1 cellular context compared by ENCODE assay signal in genomic region chr14:103563089-103563620, GRCh38.
A peak's percentile ranks its signal among the peaks of the same experiment; 100 is the strongest.
TF ChIP-seq lines count a peak whose summit lies in the region.

No MANE protein-coding gene starts in this region.

TF ChIP-seq in HepG2, 621 proteins besides CTCF, POLR2A, EP300 and RAD21 (continues in another document):
- TF ChIP-seq ZNF550 (CRISPR knock-in tag; IDR thresholded peaks at IDR 0.05; ENCODE audit: borderline replicate concordance) (0 out of 2 replicates have a peak, but pooled peaks have one; percentile 61), ZNF660 (CRISPR knock-in tag; IDR thresholded peaks at IDR 0.05; ENCODE audit: borderline replicate concordance, low read depth) (no peak), ZNF138 (CRISPR knock-in tag; IDR thresholded peaks at IDR 0.05; ENCODE audit: low read depth) (0 out of 2 replicates have a peak, but pooled peaks have one; percentile 24), FLYWCH1 (CRISPR knock-in tag; IDR thresholded peaks at IDR 0.05) (no peak), ZNF781 (CRISPR knock-in tag; IDR thresholded peaks at IDR 0.05; ENCODE audit: borderline replicate concordance, not compliant biosample characterization) (no peak), ZNF18 (CRISPR knock-in tag; IDR thresholded peaks at IDR 0.05; ENCODE audit: insufficient replicate concordance) (no peak), ETV5 (CRISPR knock-in tag; IDR thresholded peaks at IDR 0.05; ENCODE audit: borderline replicate concordance) (peak; percentile 79), TOE1 (CRISPR knock-in tag; IDR thresholded peaks at IDR 0.05) (no peak), ZNF772 (CRISPR knock-in tag; IDR thresholded peaks at IDR 0.05) (no peak), ZNF451 (CRISPR knock-in tag; IDR thresholded peaks at IDR 0.05) (no peak), ZNF652 (CRISPR knock-in tag; IDR thresholded peaks at IDR 0.05; ENCODE audit: borderline replicate concordance, low read depth) (no peak), MEIS2 (CRISPR knock-in tag; IDR thresholded peaks at IDR 0.05) (no peak), STAT5B (CRISPR knock-in tag; IDR thresholded peaks at IDR 0.05) (no peak), KLF12 (CRISPR knock-in tag; IDR thresholded peaks at IDR 0.05; ENCODE audit: borderline replicate concordance) (no peak), SOX6 (IDR thresholded peaks at IDR 0.05) (no peak), SOX6 (CRISPR knock-in tag; IDR thresholded peaks at IDR 0.05) (0 out of 2 replicates have a peak, but pooled peaks have one; percentile 18), ATRX (CRISPR knock-in tag; IDR thresholded peaks at IDR 0.05; ENCODE audit: borderline replicate concordance) (no peak), ARNT (IDR thresholded peaks at IDR 0.05) (no peak), TBP (CRISPR knock-in tag; IDR thresholded peaks at IDR 0.05) (no peak), ZNF383 (CRISPR knock-in tag; IDR thresholded peaks at IDR 0.05; ENCODE audit: borderline replicate concordance) (no peak), ZNF776 (CRISPR knock-in tag; IDR thresholded peaks at IDR 0.05) (no peak), BRF2 (CRISPR knock-in tag; IDR thresholded peaks at IDR 0.05) (no peak), ZNF891 (CRISPR knock-in tag; IDR thresholded peaks at IDR 0.05) (no peak), NCOA2 (CRISPR knock-in tag; IDR thresholded peaks at IDR 0.05) (no peak), ZNF350 (CRISPR knock-in tag; IDR thresholded peaks at IDR 0.05; ENCODE audit: borderline replicate concordance, low read depth) (no peak), ZNF431 (CRISPR knock-in tag; IDR thresholded peaks at IDR 0.05; ENCODE audit: borderline replicate concordance, low read depth) (no peak), RFXANK (CRISPR knock-in tag; IDR thresholded peaks at IDR 0.05) (no peak), XBP1 (CRISPR knock-in tag; IDR thresholded peaks at IDR 0.05) (no peak), ELF1 (CRISPR knock-in tag; IDR thresholded peaks at IDR 0.05) (no peak; the same call in 1 of the 2 replicates), ZSCAN22 (CRISPR knock-in tag; IDR thresholded peaks at IDR 0.05) (no peak), ATF2 (CRISPR knock-in tag; IDR thresholded peaks at IDR 0.05) (no peak), ZNF280B (CRISPR knock-in tag; IDR thresholded peaks at IDR 0.05; ENCODE audit: borderline replicate concordance) (peak; percentile 58; the same call in 1 of the 2 replicates), GTF3A (CRISPR knock-in tag; conservative IDR thresholded peaks at IDR 0.05) (no peak), NR3C1 (CRISPR knock-in tag; IDR thresholded peaks at IDR 0.05) (no peak), SOX5 (CRISPR knock-in tag; IDR thresholded peaks at IDR 0.05; ENCODE audit: borderline replicate concordance) (peak; percentile 20; the same call in 1 of the 2 replicates), ZNF607 (CRISPR knock-in tag; IDR thresholded peaks at IDR 0.05; ENCODE audit: borderline replicate concordance) (no peak), CHD2 (IDR thresholded peaks at IDR 0.05; ENCODE audit: low read depth, low read length) (no peak), ZBTB14 (CRISPR knock-in tag; IDR thresholded peaks at IDR 0.05) (no peak), ZNF724P (CRISPR knock-in tag; IDR thresholded peaks at IDR 0.05; ENCODE audit: borderline replicate concordance) (no peak), REL (CRISPR knock-in tag; conservative IDR thresholded peaks at IDR 0.05) (peak; percentile 55; the same call in 1 of the 2 replicates), ZMAT3 (CRISPR knock-in tag; conservative IDR thresholded peaks at IDR 0.05) (0 out of 2 replicates have a peak, but pooled peaks have one; percentile 42), HNRNPUL1 (IDR thresholded peaks at IDR 0.05; ENCODE audit: low read depth, low read length) (no peak), ZNF460 (CRISPR knock-in tag; IDR thresholded peaks at IDR 0.05; ENCODE audit: borderline replicate concordance) (no peak), HNRNPH1 (optimal IDR thresholded peaks at IDR 0.05; ENCODE audit: low read depth, low read length) (no peak), ZNF547 (CRISPR knock-in tag; IDR thresholded peaks at IDR 0.05) (peak; percentile 10; the same call in 1 of the 2 replicates), NFIB (CRISPR knock-in tag; IDR thresholded peaks at IDR 0.05; ENCODE audit: borderline replicate concordance) (no peak), ZNF10 (CRISPR knock-in tag; IDR thresholded peaks at IDR 0.05; ENCODE audit: borderline replicate concordance, low read depth) (no peak), HHEX (CRISPR knock-in tag; IDR thresholded peaks at IDR 0.05) (no peak), ZIK1 (CRISPR knock-in tag; IDR thresholded peaks at IDR 0.05; ENCODE audit: borderline replicate concordance, low read depth) (no peak), HCFC1 (IDR thresholded peaks at IDR 0.05; ENCODE audit: low read depth, low read length) (no peak), ZNF34 (CRISPR knock-in tag; IDR thresholded peaks at IDR 0.05; ENCODE audit: borderline replicate concordance) (no peak), YEATS2 (CRISPR knock-in tag; IDR thresholded peaks at IDR 0.05; ENCODE audit: borderline replicate concordance) (no peak), BCL6 (CRISPR knock-in tag; IDR thresholded peaks at IDR 0.05) (0 out of 2 replicates have a peak, but pooled peaks have one; percentile 12), ZKSCAN5 (CRISPR knock-in tag; IDR thresholded peaks at IDR 0.05) (no peak), ZNF782 (CRISPR knock-in tag; IDR thresholded peaks at IDR 0.05; ENCODE audit: borderline replicate concordance) (0 out of 2 replicates have a peak, but pooled peaks have one; percentile 51), NBN (conservative IDR thresholded peaks at IDR 0.05) (no peak)
- TF ChIP-seq, protein P1, sequence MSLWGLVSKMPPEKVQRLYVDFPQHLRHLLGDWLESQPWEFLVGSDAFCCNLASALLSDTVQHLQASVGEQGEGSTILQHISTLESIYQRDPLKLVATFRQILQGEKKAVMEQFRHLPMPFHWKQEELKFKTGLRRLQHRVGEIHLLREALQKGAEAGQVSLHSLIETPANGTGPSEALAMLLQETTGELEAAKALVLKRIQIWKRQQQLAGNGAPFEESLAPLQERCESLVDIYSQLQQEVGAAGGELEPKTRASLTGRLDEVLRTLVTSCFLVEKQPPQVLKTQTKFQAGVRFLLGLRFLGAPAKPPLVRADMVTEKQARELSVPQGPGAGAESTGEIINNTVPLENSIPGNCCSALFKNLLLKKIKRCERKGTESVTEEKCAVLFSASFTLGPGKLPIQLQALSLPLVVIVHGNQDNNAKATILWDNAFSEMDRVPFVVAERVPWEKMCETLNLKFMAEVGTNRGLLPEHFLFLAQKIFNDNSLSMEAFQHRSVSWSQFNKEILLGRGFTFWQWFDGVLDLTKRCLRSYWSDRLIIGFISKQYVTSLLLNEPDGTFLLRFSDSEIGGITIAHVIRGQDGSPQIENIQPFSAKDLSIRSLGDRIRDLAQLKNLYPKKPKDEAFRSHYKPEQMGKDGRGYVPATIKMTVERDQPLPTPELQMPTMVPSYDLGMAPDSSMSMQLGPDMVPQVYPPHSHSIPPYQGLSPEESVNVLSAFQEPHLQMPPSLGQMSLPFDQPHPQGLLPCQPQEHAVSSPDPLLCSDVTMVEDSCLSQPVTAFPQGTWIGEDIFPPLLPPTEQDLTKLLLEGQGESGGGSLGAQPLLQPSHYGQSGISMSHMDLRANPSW (CRISPR knock-in tag; IDR thresholded peaks at IDR 0.05; ENCODE audit: borderline replicate concordance): no peak
- TF ChIP-seq, protein P2, sequence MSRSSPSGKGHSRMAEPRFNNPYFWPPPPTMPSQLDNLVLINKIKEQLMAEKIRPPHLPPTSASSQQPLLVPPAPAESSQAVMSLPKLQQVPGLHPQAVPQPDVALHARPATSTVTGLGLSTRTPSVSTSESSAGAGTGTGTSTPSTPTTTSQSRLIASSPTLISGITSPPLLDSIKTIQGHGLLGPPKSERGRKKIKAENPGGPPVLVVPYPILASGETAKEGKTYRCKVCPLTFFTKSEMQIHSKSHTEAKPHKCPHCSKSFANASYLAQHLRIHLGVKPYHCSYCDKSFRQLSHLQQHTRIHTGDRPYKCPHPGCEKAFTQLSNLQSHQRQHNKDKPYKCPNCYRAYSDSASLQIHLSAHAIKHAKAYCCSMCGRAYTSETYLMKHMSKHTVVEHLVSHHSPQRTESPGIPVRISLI (CRISPR knock-in tag; IDR thresholded peaks at IDR 0.05; ENCODE audit: borderline replicate concordance): no peak
- TF ChIP-seq, protein P3, sequence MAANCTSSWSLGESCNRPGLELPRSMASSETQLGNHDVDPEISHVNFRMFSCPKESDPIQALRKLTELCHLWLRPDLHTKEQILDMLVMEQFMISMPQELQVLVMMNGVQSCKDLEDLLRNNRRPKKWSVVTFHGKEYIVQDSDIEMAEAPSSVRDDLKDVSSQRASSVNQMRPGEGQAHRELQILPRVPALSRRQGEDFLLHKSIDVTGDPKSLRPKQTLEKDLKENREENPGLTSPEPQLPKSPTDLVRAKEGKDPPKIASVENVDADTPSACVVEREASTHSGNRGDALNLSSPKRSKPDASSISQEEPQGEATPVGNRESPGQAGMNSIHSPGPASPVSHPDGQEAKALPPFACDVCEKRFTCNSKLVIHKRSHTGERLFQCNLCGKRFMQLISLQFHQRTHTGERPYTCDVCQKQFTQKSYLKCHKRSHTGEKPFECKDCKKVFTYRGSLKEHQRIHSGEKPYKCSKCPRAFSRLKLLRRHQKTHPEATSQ (CRISPR knock-in tag; IDR thresholded peaks at IDR 0.05; ENCODE audit: borderline replicate concordance): no peak
- TF ChIP-seq, protein P4, sequence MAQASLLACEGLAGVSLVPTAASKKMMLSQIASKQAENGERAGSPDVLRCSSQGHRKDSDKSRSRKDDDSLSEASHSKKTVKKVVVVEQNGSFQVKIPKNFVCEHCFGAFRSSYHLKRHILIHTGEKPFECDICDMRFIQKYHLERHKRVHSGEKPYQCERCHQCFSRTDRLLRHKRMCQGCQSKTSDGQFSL (CRISPR knock-in tag; IDR thresholded peaks at IDR 0.05): no peak
- TF ChIP-seq, protein P5, sequence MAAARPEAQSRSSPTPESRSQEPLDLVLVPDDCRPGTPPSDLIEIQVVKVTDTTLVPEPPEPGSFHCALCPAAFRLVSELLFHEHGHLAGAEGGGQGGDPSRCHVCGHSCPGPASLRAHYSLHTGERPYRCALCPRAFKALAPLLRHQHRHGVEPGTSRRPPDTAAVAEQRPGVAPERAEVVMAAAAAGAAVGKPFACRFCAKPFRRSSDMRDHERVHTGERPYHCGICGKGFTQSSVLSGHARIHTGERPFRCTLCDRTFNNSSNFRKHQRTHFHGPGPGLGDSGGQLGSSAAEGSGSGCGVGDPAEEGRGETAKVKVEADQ (CRISPR knock-in tag; IDR thresholded peaks at IDR 0.05; ENCODE audit: borderline replicate concordance): 0 out of 2 replicates have a peak, but pooled peaks have one; percentile 5
- TF ChIP-seq, protein P6, sequence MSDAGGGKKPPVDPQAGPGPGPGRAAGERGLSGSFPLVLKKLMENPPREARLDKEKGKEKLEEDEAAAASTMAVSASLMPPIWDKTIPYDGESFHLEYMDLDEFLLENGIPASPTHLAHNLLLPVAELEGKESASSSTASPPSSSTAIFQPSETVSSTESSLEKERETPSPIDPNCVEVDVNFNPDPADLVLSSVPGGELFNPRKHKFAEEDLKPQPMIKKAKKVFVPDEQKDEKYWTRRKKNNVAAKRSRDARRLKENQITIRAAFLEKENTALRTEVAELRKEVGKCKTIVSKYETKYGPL (CRISPR knock-in tag; IDR thresholded peaks at IDR 0.05): no peak
